In genomic region chr1:110475358-110476027, GRCh38 we compare ENCODE assay signal across 28 cellular contexts. TPM values are rescaled to one million over a fixed set of nuclear protein-coding genes. Genes with fewer than 3 reads are reported as not detected.
DNase-seq lines count a peak whose midpoint lies in the region; FAIRE-seq and TF ChIP-seq lines count a peak whose summit lies in the region.
"Had no signal": no experiment of that assay in that cellular context is flagged by ENCODE, and none has a peak within 500 bp of the region (broad histone marks: within the 10 kb centered on the region; RNA-seq: fewer than 3 reads in every experiment).

No MANE protein-coding gene starts in this region.

- no peaks in the 10 kb centered on the region; the same call in 1 of the 2 replicates for H3K79me1 ChIP-seq in H1 (ENCODE audit: low read depth, low read length)

- no peak for TF ChIP-seq CTCF in HEK293 (tag by site-specific recombination; IDR thresholded peaks at IDR 0.05)
- TF ChIP-seq CTCF in H1 (IDR thresholded peaks at IDR 0.05; ENCODE audit: control extremely low read depth in 1 of 3, insufficient read depth in 1 of 3, low read depth in 1 of 3, low read length in 3 of 3), result peak in 2 of 3 experiments; percentile 19 to 40; a peak in 2 of 4 replicates
- TF ChIP-seq CTCF in neural crest cell (conservative IDR thresholded peaks at IDR 0.05), result peak; percentile 16
- TF ChIP-seq CTCF in WERI-Rb-1 (IDR thresholded peaks at IDR 0.05; ENCODE audit: low read depth, low read length), result no peak
- no peak for TF ChIP-seq CTCF in GM10248 (IDR thresholded peaks at IDR 0.05; ENCODE audit: control extremely low read depth, extremely low read depth, low read depth, missing control alignments)

- no peaks in the 10 kb centered on the region for H3K79me2 ChIP-seq in H1 (ENCODE audit: control insufficient read depth in 1 of 2, insufficient read depth in 2 of 2, low read length in 2 of 2)

- H3K4me3 ChIP-seq in HEK293 (ENCODE audit: low read depth, low read length) (no peak overlapping the region), H1 (ENCODE audit: extremely low read depth in 1 of 4, insufficient read depth in 2 of 4, low read depth in 3 of 4, low read length in 4 of 4) (no peak overlapping the region), WERI-Rb-1 (ENCODE audit: low read depth, low read length) (no peak overlapping the region)
- H3K4me3 ChIP-seq: pancreas, sigmoid colon had no signal

- H3K4me3 Mint-ChIP-seq in neural crest cell, result no peak overlapping the region
- H3K4me3 Mint-ChIP-seq: activated CD4-positive, alpha-beta T cell treated with anti-CD3 and anti-CD28 coated beads, Interleukin-2, amount 10 ng/mL, durations not matched to agents 24 days and 14 days; CD4-positive, alpha-beta T cell; dendritic cell treated with granulocyte-macrophage colony-stimulating factor and Interleukin-4, amounts not matched to agents 40 ng/mL and 50 ng/mL, for 4 days; memory B cell; naive thymus-derived CD8-positive, alpha-beta T cell; stimulated activated memory B cell treated with anti-CD40 and anti-IgM and Interleukin-4, amounts not matched to agents 10 μg/mL and 1 μg/mL and 100 μg/mL, for 72 hours had no signal

- H3K27ac Mint-ChIP-seq in neural crest cell (ENCODE audit: unreplicated experiment), result no peak overlapping the region
- H3K27ac Mint-ChIP-seq: activated CD4-positive, alpha-beta T cell treated with anti-CD3 and anti-CD28 coated beads, Interleukin-2, amount 10 ng/mL, durations not matched to agents 24 days and 14 days; CD4-positive, alpha-beta T cell; dendritic cell treated with granulocyte-macrophage colony-stimulating factor and Interleukin-4, amounts not matched to agents 40 ng/mL and 50 ng/mL, for 4 days; memory B cell; naive thymus-derived CD8-positive, alpha-beta T cell; stimulated activated memory B cell treated with anti-CD40 and anti-IgM and Interleukin-4, amounts not matched to agents 10 μg/mL and 1 μg/mL and 100 μg/mL, for 72 hours had no signal

- no peaks in the 10 kb centered on the region for H3K23me2 ChIP-seq in H1 (ENCODE audit: low read depth, low read length)

- H3K18ac ChIP-seq in H1 (ENCODE audit: extremely low read depth, low read length), result no peak overlapping the region

- H3K4ac ChIP-seq in H1 (replicated peaks; ENCODE audit: insufficient read length, low read depth, low read length), result no peak overlapping the region

- DNase-seq in CD1c-positive myeloid dendritic cell (ENCODE audit: extremely low spot score) (peak; percentile 5), H1 (ENCODE audit: low read depth in 1 of 2, low spot score in 2 of 2) (no peak), neural crest cell (ENCODE audit: low read depth, low spot score) (no peak), NOMO-1 treated with dmso at 0.1 percent for 144 hours (lab: John Stamatoyannopoulos, UW; ENCODE audit: unreplicated experiment) (no peak), WERI-Rb-1 (no peak), GM10248 (ENCODE audit: extremely low spot score) (no peak), globus pallidus (ENCODE audit: low spot score) (no peak)
- DNase-seq: activated CD4-positive, alpha-beta T cell treated with anti-CD3 and anti-CD28 coated beads, Interleukin-2, amount 10 ng/mL, durations not matched to agents 24 days and 14 days; activated CD8-positive, alpha-beta memory T cell treated with anti-CD3 and anti-CD28 coated beads, Interleukin-2, amount 50 U/mL, for 48 hours; activated effector memory CD4-positive, alpha-beta T cell treated with anti-CD3 and anti-CD28 coated beads, Interleukin-2, amount 50 U/mL, for 16 hours; CD4-positive, alpha-beta T cell; hypothalamus; KBM-7; kidney glomerular epithelial cell; naive thymus-derived CD8-positive, alpha-beta T cell; NCI-H1694 treated with DMSO at 0.1 percent for 48 hours; NCI-H82; pancreas; PC-3; SHP77 treated with DMSO at 0.1 percent for 48 hours; sigmoid colon had no signal

- H2BK120ac ChIP-seq in H1 (replicated peaks; ENCODE audit: low read depth, low read length), result no peak overlapping the region

- peaks cover 6% of the 10 kb centered on the region for H3K27me3 Mint-ChIP-seq in neural crest cell (ENCODE audit: low read depth)

- no peak overlapping the region; the same call in 1 of the 2 replicates for H4K8ac ChIP-seq in H1 (ENCODE audit: extremely low read depth, insufficient read depth, low read length)

- H3K27ac ChIP-seq in HEK293 (ENCODE audit: extremely low read depth, low read depth, low read length), result no peak overlapping the region
- H3K27ac ChIP-seq in H1 (ENCODE audit: low read depth, low read length), result no peak overlapping the region
- H3K27ac ChIP-seq in WERI-Rb-1, result no peak overlapping the region
- H3K27ac ChIP-seq: pancreas, sigmoid colon had no signal

- no peak overlapping the region for H3K4me2 ChIP-seq in H1 (ENCODE audit: insufficient read depth in 1 of 2, low read depth in 2 of 2, low read length in 2 of 2)

- H3K36me3 ChIP-seq in HEK293 (ENCODE audit: control insufficient read depth in 2 of 2, insufficient read depth in 1 of 2, low read length in 2 of 2) (no peaks in the 10 kb centered on the region), H1 (ENCODE audit: control insufficient read depth in 2 of 4, insufficient read depth in 4 of 4, low read length in 3 of 4) (no peaks in the 10 kb centered on the region), WERI-Rb-1 (no peaks in the 10 kb centered on the region)
- H3K36me3 ChIP-seq: pancreas, sigmoid colon had no signal

- FAIRE-seq in H1 (lab: Jason Lieb, UNC), result no peak
- FAIRE-seq: pancreas had no signal

- no peaks in the 10 kb centered on the region for H3K9me3 Mint-ChIP-seq in neural crest cell
- H3K9me3 Mint-ChIP-seq: activated CD4-positive, alpha-beta T cell treated with anti-CD3 and anti-CD28 coated beads, Interleukin-2, amount 10 ng/mL, durations not matched to agents 24 days and 14 days; CD4-positive, alpha-beta T cell; dendritic cell treated with granulocyte-macrophage colony-stimulating factor and Interleukin-4, amounts not matched to agents 40 ng/mL and 50 ng/mL, for 4 days; memory B cell; naive thymus-derived CD8-positive, alpha-beta T cell; stimulated activated memory B cell treated with anti-CD40 and anti-IgM and Interleukin-4, amounts not matched to agents 10 μg/mL and 1 μg/mL and 100 μg/mL, for 72 hours had no signal

- no peak overlapping the region for H4K5ac ChIP-seq in H1 (ENCODE audit: insufficient read length, low read depth, low read length)

- no peak for TF ChIP-seq EP300 in H1 (IDR thresholded peaks at IDR 0.05; ENCODE audit: borderline replicate concordance in 1 of 2, low read depth in 2 of 2, low read length in 2 of 2)

- H2AFZ ChIP-seq in H1 (ENCODE audit: low read length), result 0 out of 2 replicates have a peak overlapping the region, but pooled peaks have one; percentile 74

- no peak overlapping the region for H2BK20ac ChIP-seq in H1 (ENCODE audit: low read length)

- no peak overlapping the region for H4K91ac ChIP-seq in H1 (replicated peaks; ENCODE audit: insufficient read length, low read length)

- no peak overlapping the region for H3K56ac ChIP-seq in H1 (replicated peaks; ENCODE audit: insufficient read length, low read depth, low read length)

- no peaks in the 10 kb centered on the region for H3K4me1 Mint-ChIP-seq in neural crest cell
- H3K4me1 Mint-ChIP-seq: activated CD4-positive, alpha-beta T cell treated with anti-CD3 and anti-CD28 coated beads, Interleukin-2, amount 10 ng/mL, durations not matched to agents 24 days and 14 days; memory B cell; naive thymus-derived CD8-positive, alpha-beta T cell; stimulated activated memory B cell treated with anti-CD40 and anti-IgM and Interleukin-4, amounts not matched to agents 10 μg/mL and 1 μg/mL and 100 μg/mL, for 72 hours had no signal

- H3K4me1 ChIP-seq in HEK293 (ENCODE audit: control insufficient read depth, insufficient read depth, low read length) (peaks cover 12% of the 10 kb centered on the region; the same call in 1 of the 2 replicates), H1 (replicated peaks in 1 of 4; ENCODE audit: control insufficient read depth in 3 of 4, insufficient read depth in 4 of 4, low read length in 3 of 4) (peaks cover 0 to 4% (median 0%) of the 10 kb centered on the region in 4 experiments; a peak in 1 of 7 replicates)
- H3K4me1 ChIP-seq: sigmoid colon had no signal

- no peak overlapping the region for H3K23ac ChIP-seq in H1 (ENCODE audit: insufficient read length)

- no peak overlapping the region for H2AK5ac ChIP-seq in H1 (ENCODE audit: low read depth, low read length)

- no peak overlapping the region for H2BK5ac ChIP-seq in H1 (ENCODE audit: low read depth, low read length)

- H3K9me3 ChIP-seq in HEK293 (ENCODE audit: control insufficient read depth, insufficient read depth, low read depth, low read length) (no peaks in the 10 kb centered on the region), H1 (ENCODE audit: insufficient read depth in 2 of 2, low read depth in 1 of 2, low read length in 1 of 2) (no peaks in the 10 kb centered on the region), WERI-Rb-1 (ENCODE audit: severe bottlenecking) (no peaks in the 10 kb centered on the region)
- H3K9me3 ChIP-seq: pancreas, sigmoid colon had no signal

- H3K36me3 Mint-ChIP-seq in neural crest cell (ENCODE audit: low read depth), result no peaks in the 10 kb centered on the region
- H3K36me3 Mint-ChIP-seq: memory B cell; naive thymus-derived CD8-positive, alpha-beta T cell; stimulated activated memory B cell treated with anti-CD40 and anti-IgM and Interleukin-4, amounts not matched to agents 10 μg/mL and 1 μg/mL and 100 μg/mL, for 72 hours had no signal

- no peak overlapping the region for H3K9ac ChIP-seq in H1 (replicated peaks in 1 of 4; ENCODE audit: extremely low read depth in 1 of 4, low read depth in 3 of 4, low read length in 3 of 4)

- TF ChIP-seq RAD21 in H1 (IDR thresholded peaks at IDR 0.05 in 1 of 2, conservative IDR thresholded peaks at IDR 0.05 in 1 of 2; ENCODE audit: low read depth in 2 of 2, low read length in 2 of 2), result no peak

- H4K20me1 ChIP-seq in H1 (replicated peaks in 1 of 2; ENCODE audit: control insufficient read depth in 1 of 2, insufficient read depth in 2 of 2, low read length in 2 of 2), result no peaks in the 10 kb centered on the region

- POLR2A ChIA-PET in HEK293 (lab: Yijun Ruan, JAX), result no interaction called here
- POLR2A ChIA-PET in H1 (lab: Charles Lee; ENCODE audit: partially characterized antibody), result no interaction called here
- POLR2A ChIA-PET in GM10248 (lab: Yijun Ruan, JAX), result no interaction called here

- 88% methylated on average over 5 of the region's 5 CpGs; no CpG with 5 or more reads in 1 of the 2 experiments for WGBS in H1 (ENCODE audit: extremely low coverage in 1 of 2, insufficient coverage in 1 of 2, insufficient read length in 1 of 2, insufficient replicate concordance in 2 of 2, low coverage in 1 of 2, low lambda C conversion rate in 2 of 2, missing lambda C conversion rate in 1 of 2), 2 experiments

- H2BK15ac ChIP-seq in H1 (ENCODE audit: low read length), result no peak overlapping the region

- no peak overlapping the region for H3K14ac ChIP-seq in H1 (ENCODE audit: insufficient read length)

- CTCF ChIA-PET in HEK293 (lab: Yijun Ruan, JAX), result interaction anchor here (1.0 kb wide), 1 partner anchor 20 kb away, joined by 3 read pairs; no protein-coding TSS in a partner anchor
- CTCF ChIA-PET in H1 (lab: Charles Lee; ENCODE audit: partially characterized antibody), result interaction anchor here (0.7 to 4.0 kb wide), 7 partner anchors 10 to 273 kb away, joined by 3 to 41 read pairs (median 5); no protein-coding TSS in a partner anchor
- CTCF ChIA-PET in GM10248 (lab: Yijun Ruan, JAX), result interaction anchor here (1.4 kb wide), 1 partner anchor 16 kb away, joined by 6 read pairs; no protein-coding TSS in a partner anchor

- H3K27me3 ChIP-seq in H1 (replicated peaks in 1 of 4; ENCODE audit: control insufficient read depth in 3 of 4, extremely low read depth in 1 of 4, insufficient read depth in 3 of 4, low read length in 3 of 4), result no peaks in the 10 kb centered on the region; a peak in 1 of 7 replicates
- H3K27me3 ChIP-seq in WERI-Rb-1 (ENCODE audit: insufficient read depth, low read depth, severe bottlenecking), result no peaks in the 10 kb centered on the region
- H3K27me3 ChIP-seq: pancreas, sigmoid colon had no signal

- no peak for TF ChIP-seq POLR2A in H1 (IDR thresholded peaks at IDR 0.05; ENCODE audit: control extremely low read depth in 1 of 2, low read depth in 2 of 2, low read length in 2 of 2)

- no peak overlapping the region for H2BK12ac ChIP-seq in H1 (ENCODE audit: low read depth, low read length)

RNA-seq across cellular contexts. Expression of gene PROK1, which starts 24.5 kb away (rescaled TPM):
- total RNA-seq in H1 (2021; fragmentation: NEBNext Ultra II Directional; extraction: Animal tissue kit (Norgen Biotek cat#: 25700)), result not detected in 2 replicates
- 0.12 and 0.20 TPM in 2 replicates for polyA plus RNA-seq in H1 (2011; rRNA removed)
- not detected for polyA plus RNA-seq in H1 (2011; cell fraction: cytosol; rRNA removed)
- polyA plus RNA-seq in H1 (2011; cell fraction: nucleus; rRNA removed), result 0.24 TPM
- 0.13 TPM in 1 of 4 replicates, not detected in the others for polyA plus RNA-seq in H1 (2012, experiment 1 of 2)
- not detected for polyA plus RNA-seq in H1 (2012, experiment 2 of 2)
- polyA plus RNA-seq in H1 (2013, experiment 1 of 2), result not detected
- polyA plus RNA-seq in H1 (2013, experiment 2 of 2), result not detected
- polyA minus RNA-seq in H1 (2011; rRNA and poly(A)+ RNA removed), result 0.25 TPM in 1 of 2 replicates, not detected in the other
- polyA minus RNA-seq in H1 (2011; cell fraction: cytosol; rRNA and poly(A)+ RNA removed), result not detected
- not detected for polyA minus RNA-seq in H1 (2011; cell fraction: nucleus; rRNA and poly(A)+ RNA removed)
- not detected in 2 replicates for total RNA-seq in neural crest cell
- total RNA-seq: activated CD4-positive, alpha-beta T cell treated with anti-CD3 and anti-CD28 coated beads, Interleukin-2, amount 10 ng/mL, durations not matched to agents 24 days and 14 days; CD4-positive, alpha-beta T cell; naive thymus-derived CD8-positive, alpha-beta T cell; PC-3 had no signal
- polyA plus RNA-seq: naive thymus-derived CD8-positive, alpha-beta T cell had no signal

RNA-seq across cellular contexts. Expression of gene KCNA10, which starts 43.5 kb away (rescaled TPM):
- total RNA-seq in H1 (2021; fragmentation: NEBNext Ultra II Directional; extraction: Animal tissue kit (Norgen Biotek cat#: 25700)), result not detected in 2 replicates
- polyA plus RNA-seq in H1 (2011; rRNA removed), result not detected in 2 replicates
- polyA plus RNA-seq in H1 (2011; cell fraction: cytosol; rRNA removed), result not detected
- not detected for polyA plus RNA-seq in H1 (2011; cell fraction: nucleus; rRNA removed)
- not detected in 4 replicates for polyA plus RNA-seq in H1 (2012, experiment 1 of 2)
- not detected for polyA plus RNA-seq in H1 (2012, experiment 2 of 2)
- polyA plus RNA-seq in H1 (2013, experiment 1 of 2), result not detected
- not detected for polyA plus RNA-seq in H1 (2013, experiment 2 of 2)
- polyA minus RNA-seq in H1 (2011; rRNA and poly(A)+ RNA removed), result not detected in 2 replicates
- not detected for polyA minus RNA-seq in H1 (2011; cell fraction: cytosol; rRNA and poly(A)+ RNA removed)
- not detected for polyA minus RNA-seq in H1 (2011; cell fraction: nucleus; rRNA and poly(A)+ RNA removed)
- not detected in 2 replicates for total RNA-seq in neural crest cell
- total RNA-seq: activated CD4-positive, alpha-beta T cell treated with anti-CD3 and anti-CD28 coated beads, Interleukin-2, amount 10 ng/mL, durations not matched to agents 24 days and 14 days; CD4-positive, alpha-beta T cell; naive thymus-derived CD8-positive, alpha-beta T cell; pancreas; PC-3; sigmoid colon; T-helper 1 cell treated with Interleukin-12 subunit alpha and Interleukin-12 subunit beta and Interleukin-4 antibody, amounts not matched to agents 30 ng/mL and 1 ng/mL, for 36 hours; temporal lobe had no signal
- polyA plus RNA-seq: adipose tissue; naive thymus-derived CD8-positive, alpha-beta T cell; pancreas; sigmoid colon had no signal

Comparison
In these comparisons a context has a peak if more than half of its experiments do, and no peak if none do; other contexts are left out.
1. CTCF ChIP-seq: peak in H1 (2 of 3) and neural crest cell (single experiment); none in HEK293 (single experiment), WERI-Rb-1 (single experiment) and GM10248 (single experiment).